In genomic region chr17:81301195-81302144, GRCh38 we compare ENCODE assay signal across 1 cellular context.
A peak's percentile ranks its signal among the peaks of the same experiment; 100 is the strongest.
TF ChIP-seq lines count a peak whose summit lies in the region.

No MANE protein-coding gene starts in this region.

TF ChIP-seq in HepG2, 621 proteins besides CTCF, POLR2A, EP300 and RAD21 (continued from another document):
- TF ChIP-seq, protein P1, sequence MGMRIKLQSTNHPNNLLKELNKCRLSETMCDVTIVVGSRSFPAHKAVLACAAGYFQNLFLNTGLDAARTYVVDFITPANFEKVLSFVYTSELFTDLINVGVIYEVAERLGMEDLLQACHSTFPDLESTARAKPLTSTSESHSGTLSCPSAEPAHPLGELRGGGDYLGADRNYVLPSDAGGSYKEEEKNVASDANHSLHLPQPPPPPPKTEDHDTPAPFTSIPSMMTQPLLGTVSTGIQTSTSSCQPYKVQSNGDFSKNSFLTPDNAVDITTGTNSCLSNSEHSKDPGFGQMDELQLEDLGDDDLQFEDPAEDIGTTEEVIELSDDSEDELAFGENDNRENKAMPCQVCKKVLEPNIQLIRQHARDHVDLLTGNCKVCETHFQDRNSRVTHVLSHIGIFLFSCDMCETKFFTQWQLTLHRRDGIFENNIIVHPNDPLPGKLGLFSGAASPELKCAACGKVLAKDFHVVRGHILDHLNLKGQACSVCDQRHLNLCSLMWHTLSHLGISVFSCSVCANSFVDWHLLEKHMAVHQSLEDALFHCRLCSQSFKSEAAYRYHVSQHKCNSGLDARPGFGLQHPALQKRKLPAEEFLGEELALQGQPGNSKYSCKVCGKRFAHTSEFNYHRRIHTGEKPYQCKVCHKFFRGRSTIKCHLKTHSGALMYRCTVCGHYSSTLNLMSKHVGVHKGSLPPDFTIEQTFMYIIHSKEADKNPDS (CRISPR knock-in tag; IDR thresholded peaks at IDR 0.05), result 0 out of 2 replicates have a peak, but pooled peaks have one; percentile 44
- TF ChIP-seq AGO2 (optimal IDR thresholded peaks at IDR 0.05; ENCODE audit: low read depth, low read length) (peak; percentile 44), HNRNPL (IDR thresholded peaks at IDR 0.05; ENCODE audit: low read depth, low read length) (0 out of 2 replicates have a peak, but pooled peaks have one; percentile 25), ZNF558 (CRISPR knock-in tag; IDR thresholded peaks at IDR 0.05; ENCODE audit: borderline replicate concordance) (no peak), MED8 (CRISPR knock-in tag; IDR thresholded peaks at IDR 0.05; ENCODE audit: insufficient replicate concordance) (no peak), THRA (CRISPR knock-in tag; IDR thresholded peaks at IDR 0.05; ENCODE audit: borderline replicate concordance) (no peak), HNRNPLL (IDR thresholded peaks at IDR 0.05; ENCODE audit: low read depth, low read length, poor library complexity, severe bottlenecking) (peak; percentile 30), ZNF563 (CRISPR knock-in tag; IDR thresholded peaks at IDR 0.05) (0 out of 2 replicates have a peak, but pooled peaks have one; percentile 26), KDM2A (CRISPR knock-in tag; IDR thresholded peaks at IDR 0.05; ENCODE audit: borderline replicate concordance, low read depth) (peak; percentile 19; the same call in 1 of the 2 replicates), ZNF773 (CRISPR knock-in tag; IDR thresholded peaks at IDR 0.05; ENCODE audit: borderline replicate concordance) (peak; percentile 3; the same call in 1 of the 2 replicates), NFIB (CRISPR knock-in tag; IDR thresholded peaks at IDR 0.05; ENCODE audit: borderline replicate concordance) (0 out of 2 replicates have a peak, but pooled peaks have one; percentile 47), ATAD3A (CRISPR knock-in tag; IDR thresholded peaks at IDR 0.05) (no peak), CSRNP1 (CRISPR knock-in tag; IDR thresholded peaks at IDR 0.05) (no peak)
- TF ChIP-seq, protein P2, sequence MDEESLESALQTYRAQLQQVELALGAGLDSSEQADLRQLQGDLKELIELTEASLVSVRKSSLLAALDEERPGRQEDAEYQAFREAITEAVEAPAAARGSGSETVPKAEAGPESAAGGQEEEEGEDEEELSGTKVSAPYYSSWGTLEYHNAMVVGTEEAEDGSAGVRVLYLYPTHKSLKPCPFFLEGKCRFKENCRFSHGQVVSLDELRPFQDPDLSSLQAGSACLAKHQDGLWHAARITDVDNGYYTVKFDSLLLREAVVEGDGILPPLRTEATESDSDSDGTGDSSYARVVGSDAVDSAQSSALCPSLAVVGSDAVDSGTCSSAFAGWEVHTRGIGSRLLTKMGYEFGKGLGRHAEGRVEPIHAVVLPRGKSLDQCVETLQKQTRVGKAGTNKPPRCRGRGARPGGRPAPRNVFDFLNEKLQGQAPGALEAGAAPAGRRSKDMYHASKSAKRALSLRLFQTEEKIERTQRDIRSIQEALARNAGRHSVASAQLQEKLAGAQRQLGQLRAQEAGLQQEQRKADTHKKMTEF (CRISPR knock-in tag; IDR thresholded peaks at IDR 0.05), result 0 out of 2 replicates have a peak, but pooled peaks have one; percentile 7
